Comparison of ENCODE assay signal across 22 cellular contexts in genomic region chr17:28049071-28049470, GRCh38.
"Had no signal": no experiment of that assay in that cellular context is flagged by ENCODE, and none has a peak within 500 bp of the region (broad histone marks: within the 10 kb centered on the region; RNA-seq: fewer than 3 reads in every experiment).

No MANE protein-coding gene starts in this region.

- DNase-seq: activated CD4-positive, alpha-beta T cell treated with anti-CD3 and anti-CD28 coated beads, Interleukin-2, amount 50 U/mL, for 48 hours; activated naive CD4-positive, alpha-beta T cell treated with anti-CD3 and anti-CD28 coated beads, Interleukin-2, amount 10 ng/mL, durations not matched to agents 7 days and 5 days; adrenal gland; brain microvascular endothelial cell; caudate nucleus; dermis blood vessel endothelial cell; effector memory CD4-positive, alpha-beta T cell; foreskin keratinocyte; kidney glomerular epithelial cell; stimulated activated CD4-positive, alpha-beta T cell treated with anti-CD3 and anti-CD28 coated beads, Interleukin-4, amount 100 ng/mL, for 24 hours; stomach; T-cell; transverse colon; uterus had no signal

- ATAC-seq: foreskin keratinocyte, SK-N-SH treated with all-trans-retinoic acid at 6 μM for 48 hours, T-cell had no signal

- H3K4me1 ChIP-seq: prostate gland had no signal

- H3K4me3 ChIP-seq: adrenal gland, ascending aorta, hepatocyte, prostate gland, stomach, transverse colon, uterus had no signal

- H2AFZ ChIP-seq: hepatocyte had no signal

- H3K27ac ChIP-seq: adrenal gland, ascending aorta, brain microvascular endothelial cell, foreskin keratinocyte, hepatocyte, prostate gland, stomach, transverse colon, uterus, VCaP had no signal

- H3K27me3 ChIP-seq: adrenal gland, ascending aorta, brain microvascular endothelial cell, foreskin keratinocyte, hepatocyte, stomach, transverse colon, uterus had no signal

- H3K36me3 ChIP-seq: adrenal gland, ascending aorta, brain microvascular endothelial cell, prostate gland, stomach, transverse colon, uterus had no signal

- H3K4me3 Mint-ChIP-seq: activated naive CD4-positive, alpha-beta T cell treated with anti-CD3 and anti-CD28 coated beads, Interleukin-2, amount 10 ng/mL, durations not matched to agents 7 days and 5 days; natural killer cell treated with Interleukin-12 subunit alpha and Interleukin-12 subunit beta and Interleukin-15 and Interleukin-18, amount 100 ng/mL, for 72 hours; T-cell; T-helper 2 cell treated with Interferon-gamma antibody and Interleukin-4, amounts not matched to agents 5 μg/mL and 100 μg/mL, for 36 hours had no signal

- H3K9me3 Mint-ChIP-seq: activated naive CD4-positive, alpha-beta T cell treated with anti-CD3 and anti-CD28 coated beads, Interleukin-2, amount 10 ng/mL, durations not matched to agents 7 days and 5 days; activated T-helper 2 cell treated with anti-CD3 and anti-CD28 coated beads, Interferon-gamma antibody, Interleukin-2, Interleukin-4, amounts not matched to agents 10 μg/mL and 5 μg/mL and 100 μg/mL, durations not matched to agents 14 hours and 24 hours and 36 hours; natural killer cell treated with Interleukin-12 subunit alpha and Interleukin-12 subunit beta and Interleukin-15 and Interleukin-18, amount 100 ng/mL, for 72 hours; T-cell; T-helper 2 cell treated with Interferon-gamma antibody and Interleukin-4, amounts not matched to agents 5 μg/mL and 100 μg/mL, for 36 hours had no signal

- H3K27ac Mint-ChIP-seq: activated naive CD4-positive, alpha-beta T cell treated with anti-CD3 and anti-CD28 coated beads, Interleukin-2, amount 10 ng/mL, durations not matched to agents 7 days and 5 days; activated T-helper 2 cell treated with anti-CD3 and anti-CD28 coated beads, Interferon-gamma antibody, Interleukin-2, Interleukin-4, amounts not matched to agents 10 μg/mL and 5 μg/mL and 100 μg/mL, durations not matched to agents 14 hours and 24 hours and 36 hours; natural killer cell treated with Interleukin-12 subunit alpha and Interleukin-12 subunit beta and Interleukin-15 and Interleukin-18, amount 100 ng/mL, for 72 hours; T-cell; T-helper 2 cell treated with Interferon-gamma antibody and Interleukin-4, amounts not matched to agents 5 μg/mL and 100 μg/mL, for 36 hours had no signal

- H3K27me3 Mint-ChIP-seq: activated naive CD4-positive, alpha-beta T cell treated with anti-CD3 and anti-CD28 coated beads, Interleukin-2, amount 10 ng/mL, durations not matched to agents 7 days and 5 days; natural killer cell treated with Interleukin-12 subunit alpha and Interleukin-12 subunit beta and Interleukin-15 and Interleukin-18, amount 100 ng/mL, for 72 hours; T-cell had no signal

- H3K4me2 ChIP-seq: hepatocyte had no signal

- H3K9me3 ChIP-seq: adrenal gland, ascending aorta, prostate gland, stomach, transverse colon, uterus had no signal
